In genomic region chr2:64998658-64999061, GRCh38 we compare ENCODE assay signal across 11 cellular contexts. TPM values are rescaled to one million over a fixed set of nuclear protein-coding genes. Genes with fewer than 3 reads are reported as not detected.
DNase-seq lines count a peak whose midpoint lies in the region; ATAC-seq and TF ChIP-seq lines count a peak whose summit lies in the region.
"Had no signal": no experiment of that assay in that cellular context is flagged by ENCODE, and none has a peak within 500 bp of the region (broad histone marks: within the 10 kb centered on the region; RNA-seq: fewer than 3 reads in every experiment).

No MANE protein-coding gene starts in this region.

- peaks cover 0 to 10% (median 0%) of the 10 kb centered on the region in 3 donors for H3K36me3 ChIP-seq in esophagus squamous epithelium
- H3K36me3 ChIP-seq in mesenchymal stem cell (ENCODE audit: control insufficient read depth in 1 of 2, insufficient read depth in 2 of 2, low read depth in 1 of 2, low read length in 2 of 2): no peaks in the 10 kb centered on the region
- H3K36me3 ChIP-seq in aorta (ENCODE audit: control insufficient read depth in 1 of 2, insufficient read depth in 2 of 2, low read length in 1 of 2): no peaks in the 10 kb centered on the region
- H3K36me3 ChIP-seq: thyroid gland had no signal

- H2BK5ac ChIP-seq in mesenchymal stem cell (ENCODE audit: low read depth, low read length, poor library complexity, severe bottlenecking): no peak overlapping the region

- no peak overlapping the region for H3K4me2 ChIP-seq in mesenchymal stem cell (ENCODE audit: low read length, poor library complexity, severe bottlenecking)

- H3K9me3 ChIP-seq in esophagus squamous epithelium: no peaks in the 10 kb centered on the region
- no peaks in the 10 kb centered on the region for H3K9me3 ChIP-seq in mesenchymal stem cell (ENCODE audit: control insufficient read depth, low read length)
- H3K9me3 ChIP-seq in aorta (ENCODE audit: control insufficient read depth, low read length): no peaks in the 10 kb centered on the region
- H3K9me3 ChIP-seq: thyroid gland had no signal

- H3K79me1 ChIP-seq in mesenchymal stem cell (replicated peaks; ENCODE audit: low read length, poor library complexity, severe bottlenecking): peaks cover 1% of the 10 kb centered on the region

- DNase-seq in Right ventricle myocardium inferior (ENCODE audit: missing footprints) (no peak), cardiac septum (ENCODE audit: low spot score) (no peak), esophagus squamous epithelium (lab: John Stamatoyannopoulos, UW) (no peak), mesenchymal stem cell (peak; percentile 80), aorta (no peak), NCI-H2171 treated with DMSO at 0.1 percent for 48 hours (lab: John Stamatoyannopoulos, UW) (no peak)
- no peak for DNase-seq in stimulated activated CD4-positive, alpha-beta T cell treated with anti-CD3 and anti-CD28 coated beads, Interleukin-1b, Interleukin-23, amount 100 ng/mL, for 48 hours
- DNase-seq: activated CD8-positive, alpha-beta memory T cell treated with anti-CD3 and anti-CD28 coated beads, Interleukin-2, amount 50 U/mL, for 48 hours; thyroid gland had no signal

- no peak overlapping the region for H3K9ac ChIP-seq in mesenchymal stem cell (ENCODE audit: low read length)

- no peak overlapping the region for H3K4ac ChIP-seq in mesenchymal stem cell (ENCODE audit: low read depth in 1 of 2, low read length in 2 of 2)

- peak overlapping the region in 3 of 4 donors; percentile 23 to 58 (median 32) for H3K27ac ChIP-seq in esophagus squamous epithelium
- peak overlapping the region; percentile 24 for H3K27ac ChIP-seq in mesenchymal stem cell (ENCODE audit: low read length, poor library complexity, severe bottlenecking)
- H3K27ac ChIP-seq in aorta (ENCODE audit: low read depth in 1 of 2, low read length in 2 of 2): peak overlapping the region; percentile 42 to 44
- H3K27ac ChIP-seq: thyroid gland, VCaP had no signal

- TF ChIP-seq POLR2A in esophagus squamous epithelium (IDR thresholded peaks at IDR 0.05): no peak

- TF ChIP-seq CTCF in esophagus squamous epithelium (IDR thresholded peaks at IDR 0.05): no peak

- no peak overlapping the region for H2BK120ac ChIP-seq in mesenchymal stem cell (ENCODE audit: low read depth, low read length)

- ATAC-seq in Right ventricle myocardium inferior (peak; percentile 51), aorta (ENCODE audit: low FRiP score) (no peak), HG03196 (IDR thresholded peaks at IDR 0.05; ENCODE audit: unreplicated experiment) (no peak)

- peaks cover 0 to 39% (median 15%) of the 10 kb centered on the region in 3 donors for H3K4me1 ChIP-seq in esophagus squamous epithelium
- H3K4me1 ChIP-seq in mesenchymal stem cell (ENCODE audit: control insufficient read depth, insufficient read depth, low read depth, low read length): no peaks in the 10 kb centered on the region
- H3K4me1 ChIP-seq in aorta (ENCODE audit: control insufficient read depth in 1 of 2, insufficient read depth in 2 of 2, low read length in 2 of 2): peaks cover 0 to 2% of the 10 kb centered on the region in 2 donors
- H3K4me1 ChIP-seq: thyroid gland had no signal

- H3K14ac ChIP-seq in mesenchymal stem cell (ENCODE audit: low read length in 2 of 2): no peak overlapping the region

- no peak overlapping the region for H2BK12ac ChIP-seq in mesenchymal stem cell (ENCODE audit: low read length in 2 of 2)

- intact Hi-C loops in Right ventricle myocardium inferior (cut with DNase I): no loop called here
- intact Hi-C loops in cardiac septum (cut with DNase I): loop anchor here (10.0 kb wide), 1 partner anchor 354 kb away; no protein-coding TSS in a partner anchor
- intact Hi-C loops in esophagus squamous epithelium (cut with DNase I): no loop called here
- intact Hi-C loops in aorta (cut with DNase I): no loop called here

- no peak overlapping the region for H2AK5ac ChIP-seq in mesenchymal stem cell (ENCODE audit: low read length, severe bottlenecking)

- no peak overlapping the region for H2BK15ac ChIP-seq in mesenchymal stem cell (ENCODE audit: low read depth, poor library complexity, severe bottlenecking)

- no peak overlapping the region for H3K23ac ChIP-seq in mesenchymal stem cell (ENCODE audit: low read length in 2 of 2)

- H3K4me3 ChIP-seq in esophagus squamous epithelium: no peak overlapping the region
- no peak overlapping the region for H3K4me3 ChIP-seq in mesenchymal stem cell (ENCODE audit: insufficient read depth in 1 of 2, low read depth in 1 of 2, low read length in 2 of 2)
- peak overlapping the region in 1 of 2 donors; percentile 26 for H3K4me3 ChIP-seq in aorta (ENCODE audit: low read length in 2 of 2)
- H3K4me3 ChIP-seq: thyroid gland had no signal

- no peak overlapping the region for H2AFZ ChIP-seq in mesenchymal stem cell (ENCODE audit: low read depth, low read length)

- no peaks in the 10 kb centered on the region for H3K27me3 ChIP-seq in esophagus squamous epithelium
- H3K27me3 ChIP-seq in mesenchymal stem cell (ENCODE audit: control insufficient read depth in 1 of 2, insufficient read depth in 1 of 2, low read length in 2 of 2): no peaks in the 10 kb centered on the region
- H3K27me3 ChIP-seq in aorta (ENCODE audit: control insufficient read depth in 1 of 2, insufficient read depth in 2 of 2, low read length in 1 of 2): no peaks in the 10 kb centered on the region
- H3K27me3 ChIP-seq: thyroid gland had no signal

- WGBS in esophagus squamous epithelium, 2 donors: 36 to 42% methylated on average over 2 of the region's 2 CpGs
- 43% methylated on average over 2 of the region's 2 CpGs for WGBS in mesenchymal stem cell
- 0 to 7% methylated on average over 2 of the region's 2 CpGs for WGBS in aorta, 2 donors

- H3K18ac ChIP-seq in mesenchymal stem cell (ENCODE audit: low read depth in 1 of 2, low read length in 2 of 2): peak overlapping the region in 1 of 2 experiments; percentile 19

- no peak overlapping the region for H4K91ac ChIP-seq in mesenchymal stem cell (ENCODE audit: low read length)

- no peak overlapping the region for H4K8ac ChIP-seq in mesenchymal stem cell (ENCODE audit: low read length)

RNA-seq across cellular contexts. Expression of gene SLC1A4, which starts 9.5 kb away (rescaled TPM):
- 6.5 TPM for total RNA-seq in Right ventricle myocardium inferior
- total RNA-seq in cardiac septum: 22.2 TPM
- 10 to 100 TPM; 12.8 to 28.1 (median 14.3) TPM for total RNA-seq in esophagus squamous epithelium
- polyA plus RNA-seq in mesenchymal stem cell (2013, experiment 1 of 2): 14.3 TPM
- 15.0 TPM for polyA plus RNA-seq in mesenchymal stem cell (2013, experiment 2 of 2)
- total RNA-seq in aorta: 10 to 100 TPM; 22.5 to 26.4 TPM
- 10 to 100 TPM in 1 of 2 donors, 1 to 10 TPM in 1; 6.9 to 13.1 TPM for polyA plus RNA-seq in aorta

RNA-seq across cellular contexts. Expression of gene CEP68, which starts 57.6 kb away (rescaled TPM):
- total RNA-seq in Right ventricle myocardium inferior (19.7 TPM), cardiac septum (21.6 TPM), esophagus squamous epithelium (10 to 100 TPM in 2 of 4 donors, 1 to 10 TPM in 2; 3.9 to 17.4 (median 8.6) TPM), aorta (10 to 100 TPM; 16.6 to 31.0 TPM)
- polyA plus RNA-seq in mesenchymal stem cell (2013, experiment 1 of 2): 2.9 TPM
- 3.2 TPM for polyA plus RNA-seq in mesenchymal stem cell (2013, experiment 2 of 2)
- polyA plus RNA-seq in aorta: 1 to 10 TPM; 3.5 to 9.2 TPM
